ENCODE assay signal across 14 cellular contexts in genomic region chr1:95067069-95067468, GRCh38. TPM values are rescaled to one million over a fixed set of nuclear protein-coding genes. Genes with fewer than 3 reads are reported as not detected.
DNase-seq lines count a peak whose midpoint lies in the region; ATAC-seq, FAIRE-seq and TF ChIP-seq lines count a peak whose summit lies in the region.
"Had no signal": no experiment of that assay in that cellular context is flagged by ENCODE, and none has a peak within 500 bp of the region (broad histone marks: within the 10 kb centered on the region; RNA-seq: fewer than 3 reads in every experiment).

No MANE protein-coding gene starts in this region.

- ATAC-seq in K562 = no peak
- peak; percentile 73 for ATAC-seq in upper lobe of right lung
- ATAC-seq in esophagus mucosa = no peak
- no peak for ATAC-seq in gastrocnemius medialis

- no peaks in the 10 kb centered on the region for H4K20me1 ChIP-seq in K562 (replicated peaks; ENCODE audit: control insufficient read depth, insufficient read depth, low read length)

- H3K9me3 ChIP-seq in K562 (replicated peaks; ENCODE audit: control insufficient read depth, insufficient read depth, low read depth, low read length) = no peaks in the 10 kb centered on the region
- no peaks in the 10 kb centered on the region for H3K9me3 ChIP-seq in upper lobe of right lung
- no peaks in the 10 kb centered on the region for H3K9me3 ChIP-seq in testis
- H3K9me3 ChIP-seq in gastrocnemius medialis = no peaks in the 10 kb centered on the region

- H3K27ac ChIP-seq in K562 (ENCODE audit: extremely low read depth, low read depth, low read length) (no peak overlapping the region), upper lobe of right lung (no peak overlapping the region), testis (no peak overlapping the region), gastrocnemius medialis (no peak overlapping the region)

- H3K4me2 ChIP-seq in K562 (ENCODE audit: insufficient read depth, low read length) = no peak overlapping the region

- TF ChIP-seq EP300 in K562 (IDR thresholded peaks at IDR 0.05; ENCODE audit: low read length) = no peak

- no peaks in the 10 kb centered on the region; the same call in 2 of the 3 replicates for H3K79me2 ChIP-seq in K562 (ENCODE audit: control insufficient read depth, insufficient read depth, low read length)

- no peak overlapping the region for H3K9ac ChIP-seq in K562 (ENCODE audit: insufficient read depth in 1 of 2, low read depth in 2 of 2, low read length in 2 of 2)

- no TSS peak for BruUV-seq in K562 (replicated peaks; lab: Mats Ljungman, UMichigan)

- H3K9me1 ChIP-seq in K562 (ENCODE audit: control insufficient read depth, insufficient read depth, low read length) = no peaks in the 10 kb centered on the region

- TF ChIP-seq POLR2A in K562 (conservative IDR thresholded peaks at IDR 0.05) (no peak), testis (IDR thresholded peaks at IDR 0.05) (no peak), gastrocnemius medialis (IDR thresholded peaks at IDR 0.05) (no peak)

- DNase-seq in NCI-H2227 treated with DMSO at 0.1 percent for 48 hours (lab: John Stamatoyannopoulos, UW) = peak; percentile 49
- DNase-seq in NCI-H2227 (lab: John Stamatoyannopoulos, UW; ENCODE audit: unreplicated experiment) = no peak
- DNase-seq in NCI-H2107 treated with DMSO at 0.1 percent for 48 hours (lab: John Stamatoyannopoulos, UW; ENCODE audit: unreplicated experiment) = peak; percentile 95
- no peak for DNase-seq in K562 (ENCODE audit: extremely low read depth in 1 of 4, low spot score in 3 of 4)
- no peak for DNase-seq in upper lobe of right lung
- no peak for DNase-seq in testis
- no peak for DNase-seq in gastrocnemius medialis
- DNase-seq: activated CD8-positive, alpha-beta memory T cell treated with anti-CD3 and anti-CD28 coated beads, Interleukin-2, amount 50 U/mL, for 4 hours; activated naive CD4-positive, alpha-beta T cell treated with anti-CD3 and anti-CD28 coated beads for 36 hours; CD4-positive, alpha-beta T cell; left cardiac atrium; MM.1S; occipital lobe had no signal

- intact Hi-C loops in K562 (cut with micrococcal nuclease) = no loop called here
- intact Hi-C loops in upper lobe of right lung (cut with DNase I) = no loop called here
- intact Hi-C loops in testis (cut with DNase I; ENCODE audit: low total_unique reads) = no loop called here
- intact Hi-C loops in gastrocnemius medialis (cut with DNase I; ENCODE audit: low total_unique reads) = no loop called here

- H3K4me1 ChIP-seq in K562 (replicated peaks in 1 of 2; ENCODE audit: control insufficient read depth in 2 of 2, insufficient read depth in 2 of 2, low read length in 2 of 2) = peaks cover 4 to 6% of the 10 kb centered on the region in 2 experiments; a peak in 3 of 5 replicates
- H3K4me1 ChIP-seq in upper lobe of right lung = peaks cover 8% of the 10 kb centered on the region
- no peaks in the 10 kb centered on the region for H3K4me1 ChIP-seq in testis
- H3K4me1 ChIP-seq in gastrocnemius medialis = peaks cover 5 to 6% of the 10 kb centered on the region in 2 donors

- TF ChIP-seq CTCF in K562 (IDR thresholded peaks at IDR 0.05 in 2 of 3, conservative IDR thresholded peaks at IDR 0.05 in 1 of 3; ENCODE audit: insufficient read depth in 2 of 3, low read depth in 1 of 3, low read length in 3 of 3) (no peak), upper lobe of right lung (IDR thresholded peaks at IDR 0.05) (no peak), testis (IDR thresholded peaks at IDR 0.05) (no peak), gastrocnemius medialis (IDR thresholded peaks at IDR 0.05 in 4 of 5, conservative IDR thresholded peaks at IDR 0.05 in 1 of 5) (no peak)

- in situ Hi-C loops in K562 (cut with MboI) (no loop called here), gastrocnemius medialis (cut with MboI; ENCODE audit: low sequenced_read_pairs in 4 of 4) (no loop called here)

- WGBS in K562 (ENCODE audit: insufficient coverage, low coverage, missing lambda C conversion rate) = 75% methylated on average over 2 of the region's 2 CpGs
- 60 to 86% methylated on average over 2 of the region's 2 CpGs for WGBS in testis, 2 donors

- H3K36me3 ChIP-seq in K562 (ENCODE audit: control insufficient read depth, insufficient read depth, low read length) (no peaks in the 10 kb centered on the region; the same call in 2 of the 3 replicates), upper lobe of right lung (peaks cover 6% of the 10 kb centered on the region), testis (ENCODE audit: low read depth, missing control alignments) (no peaks in the 10 kb centered on the region), gastrocnemius medialis (peaks cover 0 to 27% of the 10 kb centered on the region in 2 donors)

- FAIRE-seq in K562 (lab: Jason Lieb, UNC) = peak; percentile 69

- CTCF ChIA-PET in K562 (lab: Yijun Ruan, JAX; ENCODE audit: low intra/inter-chr PET ratio) = interaction anchor here (0.6 kb wide), 1 partner anchor 1139 kb away, joined by 3 read pairs; no protein-coding TSS in a partner anchor

- H2AFZ ChIP-seq in K562 (ENCODE audit: low read depth, low read length) = no peak overlapping the region

- H3K27me3 ChIP-seq in K562 (ENCODE audit: control insufficient read depth in 2 of 2, insufficient read depth in 2 of 2, low read length in 2 of 2) = no peaks in the 10 kb centered on the region
- no peaks in the 10 kb centered on the region for H3K27me3 ChIP-seq in upper lobe of right lung
- no peaks in the 10 kb centered on the region for H3K27me3 ChIP-seq in testis
- no peaks in the 10 kb centered on the region for H3K27me3 ChIP-seq in gastrocnemius medialis

- H3K4me3 ChIP-seq in K562 (no peak overlapping the region), upper lobe of right lung (no peak overlapping the region), testis (no peak overlapping the region), gastrocnemius medialis (no peak overlapping the region)

- POLR2A ChIA-PET in K562 (lab: Yijun Ruan, JAX) = interaction anchor here (0.8 kb wide), 1 partner anchor 11 kb away, joined by 3 read pairs; no protein-coding TSS in a partner anchor

- TF ChIP-seq RAD21 in K562 (CRISPR knock-in tag; conservative IDR thresholded peaks at IDR 0.05 in 1 of 2, IDR thresholded peaks at IDR 0.05 in 1 of 2) = no peak

TF ChIP-seq in K562, 482 proteins besides CTCF, POLR2A, EP300 and RAD21:
- TF ChIP-seq SP1 (CRISPR knock-in tag; IDR thresholded peaks at IDR 0.05) (no peak), TCFL5 (CRISPR knock-in tag; conservative IDR thresholded peaks at IDR 0.05) (no peak), C11orf30 (IDR thresholded peaks at IDR 0.05; ENCODE audit: low read depth) (no peak), RFX1 (IDR thresholded peaks at IDR 0.05) (no peak), HMG20B (CRISPR knock-in tag; IDR thresholded peaks at IDR 0.05) (no peak)

RNA-seq across cellular contexts. Expression of gene ALG14, which starts 5.7 kb away (rescaled TPM):
- total RNA-seq in K562 (2011; cell fraction: chromatin; rRNA removed; ENCODE audit: low replicate concordance) = 1.6 and 2.1 TPM in 2 replicates
- total RNA-seq in K562 (2011; cell fraction: nucleolus; rRNA removed) = 1.2 and 3.7 TPM in 2 replicates
- total RNA-seq in K562 (2011; cell fraction: nucleoplasm; rRNA removed) = 3.2 and 4.2 TPM in 2 replicates
- total RNA-seq in K562 (2014; rRNA removed) (1.8 and 2.8 TPM in 2 replicates), K562 (2014; rRNA removed; fragmentation: Illumina TruSeq; extraction: Trizol) (3.9 and 6.8 TPM in 2 replicates), K562 (2015; rRNA removed; fragmentation: Illumina TruSeq; extraction: Trizol) (2.6 and 3.3 TPM in 2 replicates), K562 (2021) (6.1 and 8.6 TPM in 2 replicates), upper lobe of right lung (3.4 TPM), esophagus mucosa (4.6 TPM), testis (1 to 10 TPM; 3.3 to 5.3 TPM), gastrocnemius medialis (under 1 TPM; 0.24 to 0.97 (median 0.77) TPM)
- polyA plus RNA-seq in K562 (2011; rRNA removed) (2.8 and 2.9 TPM in 2 replicates), K562 (2014; fragmentation: Illumina TruSeq; extraction: Trizol) (4.7 and 4.9 TPM in 2 replicates), K562 (2014; fragmentation: Nextera tagmentation; extraction: Ambion mirVana) (10 to 100 TPM; 14.9 to 16.2 TPM), K562 (2014; rRNA removed) (2.2 and 2.8 TPM in 2 replicates), testis (ENCODE audit: insufficient read depth, low read depth, low replicate concordance) (24.1 TPM)
- 1.3 and 2.0 TPM in 2 replicates for polyA plus RNA-seq in K562 (2011; cell fraction: cytosol; rRNA removed)
- 0.94 and 1.3 TPM in 2 replicates for polyA plus RNA-seq in K562 (2011; cell fraction: nucleus; rRNA removed)
- 3.3 and 4.6 TPM in 2 replicates for polyA plus RNA-seq in K562 (2012)
- polyA minus RNA-seq in K562 (2011; rRNA and poly(A)+ RNA removed) = 1.6 and 2.0 TPM in 2 replicates
- 1.4 and 12.8 TPM in 2 replicates for polyA minus RNA-seq in K562 (2011; cell fraction: cytosol; rRNA and poly(A)+ RNA removed)
- polyA minus RNA-seq in K562 (2011; cell fraction: nucleus; rRNA and poly(A)+ RNA removed) = 1.5 and 4.4 TPM in 2 replicates

RNA-seq across cellular contexts. Expression of gene TLCD4, which starts 50.1 kb away (rescaled TPM):
- total RNA-seq in K562 (2011; cell fraction: chromatin; rRNA removed; ENCODE audit: low replicate concordance) = 10.7 and 22.5 TPM in 2 replicates
- total RNA-seq in K562 (2011; cell fraction: nucleolus; rRNA removed) = 7.2 and 9.1 TPM in 2 replicates
- total RNA-seq in K562 (2011; cell fraction: nucleoplasm; rRNA removed) = 20.7 and 39.0 TPM in 2 replicates
- total RNA-seq in K562 (2014; rRNA removed) (7.6 and 10.3 TPM in 2 replicates), K562 (2014; rRNA removed; fragmentation: Illumina TruSeq; extraction: Trizol) (19.8 and 23.6 TPM in 2 replicates), K562 (2015; rRNA removed; fragmentation: Illumina TruSeq; extraction: Trizol) (6.8 and 7.5 TPM in 2 replicates), K562 (2021) (13.9 and 16.5 TPM in 2 replicates), upper lobe of right lung (13.6 TPM), esophagus mucosa (0.32 TPM), testis (10 to 100 TPM in 1 of 2 donors, 1 to 10 TPM in 1; 7.2 to 25.2 TPM), gastrocnemius medialis (10 to 100 TPM in 3 of 4 donors, 1 to 10 TPM in 1; 9.8 to 12.1 (median 11.0) TPM)
- polyA plus RNA-seq in K562 (2011; rRNA removed) (9.6 and 16.6 TPM in 2 replicates), K562 (2014; fragmentation: Illumina TruSeq; extraction: Trizol) (8.4 and 10.9 TPM in 2 replicates), K562 (2014; fragmentation: Nextera tagmentation; extraction: Ambion mirVana) (1 to 10 TPM; 3.5 to 5.0 TPM), K562 (2014; rRNA removed) (6.5 and 6.6 TPM in 2 replicates), testis (ENCODE audit: insufficient read depth, low read depth, low replicate concordance) (8.3 TPM)
- 2.2 and 4.5 TPM in 2 replicates for polyA plus RNA-seq in K562 (2011; cell fraction: cytosol; rRNA removed)
- 2.3 and 2.7 TPM in 2 replicates for polyA plus RNA-seq in K562 (2011; cell fraction: nucleus; rRNA removed)
- polyA plus RNA-seq in K562 (2012) = 5.0 and 5.7 TPM in 2 replicates
- 26.5 and 41.8 TPM in 2 replicates for polyA minus RNA-seq in K562 (2011; rRNA and poly(A)+ RNA removed)
- 8.3 and 10.7 TPM in 2 replicates for polyA minus RNA-seq in K562 (2011; cell fraction: cytosol; rRNA and poly(A)+ RNA removed)
- polyA minus RNA-seq in K562 (2011; cell fraction: nucleus; rRNA and poly(A)+ RNA removed) = 3.1 and 4.1 TPM in 2 replicates

Comparison
In these comparisons a context has a peak if more than half of its experiments do, and no peak if none do; other contexts are left out.
1. DNase-seq: peak in NCI-H2227 treated with DMSO at 0.1 percent for 48 hours (single experiment) and NCI-H2107 treated with DMSO at 0.1 percent for 48 hours (single experiment); none in NCI-H2227 (single experiment), K562 (0 of 4), upper lobe of right lung (single experiment), testis (single experiment) and gastrocnemius medialis (0 of 2).